In the genomic region with DNA sequence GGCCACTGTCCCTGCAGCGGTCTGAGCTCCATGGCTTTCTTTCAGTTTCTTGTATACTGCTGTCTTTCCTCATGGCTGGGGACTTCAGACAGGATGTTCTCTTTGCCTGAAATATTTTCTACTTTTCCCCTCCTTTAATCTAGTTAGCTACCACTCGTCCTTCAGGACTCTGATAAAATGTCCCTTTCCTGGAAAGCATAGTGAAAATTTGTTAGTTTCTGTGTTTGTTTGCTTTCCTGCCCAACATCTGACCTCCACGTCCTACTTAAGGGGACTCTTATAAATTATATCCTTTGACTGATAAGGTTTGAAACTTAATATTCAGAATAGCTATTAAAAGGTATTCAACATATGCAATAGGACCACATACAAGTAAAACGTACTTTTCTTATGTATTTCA, we compare ENCODE assay signal across 1 cellular context.
TF ChIP-seq lines count a peak whose summit lies in the region.

No MANE protein-coding gene starts in this region.

TF ChIP-seq in SK-N-SH, 30 proteins besides CTCF, POLR2A, EP300 and RAD21 (continued from another document):
- TF ChIP-seq, protein P1, sequence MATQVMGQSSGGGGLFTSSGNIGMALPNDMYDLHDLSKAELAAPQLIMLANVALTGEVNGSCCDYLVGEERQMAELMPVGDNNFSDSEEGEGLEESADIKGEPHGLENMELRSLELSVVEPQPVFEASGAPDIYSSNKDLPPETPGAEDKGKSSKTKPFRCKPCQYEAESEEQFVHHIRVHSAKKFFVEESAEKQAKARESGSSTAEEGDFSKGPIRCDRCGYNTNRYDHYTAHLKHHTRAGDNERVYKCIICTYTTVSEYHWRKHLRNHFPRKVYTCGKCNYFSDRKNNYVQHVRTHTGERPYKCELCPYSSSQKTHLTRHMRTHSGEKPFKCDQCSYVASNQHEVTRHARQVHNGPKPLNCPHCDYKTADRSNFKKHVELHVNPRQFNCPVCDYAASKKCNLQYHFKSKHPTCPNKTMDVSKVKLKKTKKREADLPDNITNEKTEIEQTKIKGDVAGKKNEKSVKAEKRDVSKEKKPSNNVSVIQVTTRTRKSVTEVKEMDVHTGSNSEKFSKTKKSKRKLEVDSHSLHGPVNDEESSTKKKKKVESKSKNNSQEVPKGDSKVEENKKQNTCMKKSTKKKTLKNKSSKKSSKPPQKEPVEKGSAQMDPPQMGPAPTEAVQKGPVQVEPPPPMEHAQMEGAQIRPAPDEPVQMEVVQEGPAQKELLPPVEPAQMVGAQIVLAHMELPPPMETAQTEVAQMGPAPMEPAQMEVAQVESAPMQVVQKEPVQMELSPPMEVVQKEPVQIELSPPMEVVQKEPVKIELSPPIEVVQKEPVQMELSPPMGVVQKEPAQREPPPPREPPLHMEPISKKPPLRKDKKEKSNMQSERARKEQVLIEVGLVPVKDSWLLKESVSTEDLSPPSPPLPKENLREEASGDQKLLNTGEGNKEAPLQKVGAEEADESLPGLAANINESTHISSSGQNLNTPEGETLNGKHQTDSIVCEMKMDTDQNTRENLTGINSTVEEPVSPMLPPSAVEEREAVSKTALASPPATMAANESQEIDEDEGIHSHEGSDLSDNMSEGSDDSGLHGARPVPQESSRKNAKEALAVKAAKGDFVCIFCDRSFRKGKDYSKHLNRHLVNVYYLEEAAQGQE (IDR thresholded peaks at IDR 0.05; ENCODE audit: low read depth, low read length): no peak
- TF ChIP-seq GABPA (IDR thresholded peaks at IDR 0.05; ENCODE audit: low read depth) (no peak), TEAD4 (IDR thresholded peaks at IDR 0.05; ENCODE audit: borderline replicate concordance, insufficient read depth) (no peak), GATA2 (CRISPR knock-in tag; IDR thresholded peaks at IDR 0.05) (no peak), JUND (IDR thresholded peaks at IDR 0.05) (no peak), FOSL2 (IDR thresholded peaks at IDR 0.05; ENCODE audit: borderline replicate concordance, low read depth) (no peak), SIN3A (IDR thresholded peaks at IDR 0.05; ENCODE audit: borderline replicate concordance, low read depth, low read length) (no peak), ELF1 (IDR thresholded peaks at IDR 0.05) (no peak), NRF1 (IDR thresholded peaks at IDR 0.05; ENCODE audit: low read depth, low read length) (no peak), YY1 (IDR thresholded peaks at IDR 0.05; ENCODE audit: low read depth) (no peak), RFX5 (IDR thresholded peaks at IDR 0.05; ENCODE audit: low read length) (no peak), EZH2phosphoT487 (IDR thresholded peaks at IDR 0.05; ENCODE audit: borderline replicate concordance, low read depth) (no peak), TAF1 (IDR thresholded peaks at IDR 0.05; ENCODE audit: borderline replicate concordance, low read depth, low read length) (no peak), MXI1 (IDR thresholded peaks at IDR 0.05; ENCODE audit: low read depth, low read length) (no peak), FOXM1 (IDR thresholded peaks at IDR 0.05; ENCODE audit: low read depth) (no peak), FOXJ3 (CRISPR knock-in tag; IDR thresholded peaks at IDR 0.05) (no peak), CHD2 (IDR thresholded peaks at IDR 0.05; ENCODE audit: low read length, partially characterized antibody) (no peak)
- TF ChIP-seq, protein P2, sequence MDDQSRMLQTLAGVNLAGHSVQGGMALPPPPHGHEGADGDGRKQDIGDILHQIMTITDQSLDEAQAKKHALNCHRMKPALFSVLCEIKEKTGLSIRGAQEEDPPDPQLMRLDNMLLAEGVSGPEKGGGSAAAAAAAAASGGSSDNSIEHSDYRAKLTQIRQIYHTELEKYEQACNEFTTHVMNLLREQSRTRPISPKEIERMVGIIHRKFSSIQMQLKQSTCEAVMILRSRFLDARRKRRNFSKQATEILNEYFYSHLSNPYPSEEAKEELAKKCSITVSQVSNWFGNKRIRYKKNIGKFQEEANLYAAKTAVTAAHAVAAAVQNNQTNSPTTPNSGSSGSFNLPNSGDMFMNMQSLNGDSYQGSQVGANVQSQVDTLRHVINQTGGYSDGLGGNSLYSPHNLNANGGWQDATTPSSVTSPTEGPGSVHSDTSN (IDR thresholded peaks at IDR 0.05): no peak
- TF ChIP-seq, protein P3, sequence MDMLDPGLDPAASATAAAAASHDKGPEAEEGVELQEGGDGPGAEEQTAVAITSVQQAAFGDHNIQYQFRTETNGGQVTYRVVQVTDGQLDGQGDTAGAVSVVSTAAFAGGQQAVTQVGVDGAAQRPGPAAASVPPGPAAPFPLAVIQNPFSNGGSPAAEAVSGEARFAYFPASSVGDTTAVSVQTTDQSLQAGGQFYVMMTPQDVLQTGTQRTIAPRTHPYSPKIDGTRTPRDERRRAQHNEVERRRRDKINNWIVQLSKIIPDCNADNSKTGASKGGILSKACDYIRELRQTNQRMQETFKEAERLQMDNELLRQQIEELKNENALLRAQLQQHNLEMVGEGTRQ (IDR thresholded peaks at IDR 0.05; ENCODE audit: borderline replicate concordance, low read depth, low read length): no peak
